Comparison of ENCODE assay signal across 23 cellular contexts in genomic region chr9:134962065-134962997, GRCh38. TPM values are rescaled to one million over a fixed set of nuclear protein-coding genes. Genes with fewer than 3 reads are reported as not detected.
DNase-seq lines count a peak whose midpoint lies in the region; ATAC-seq, FAIRE-seq and TF ChIP-seq lines count a peak whose summit lies in the region.
"Had no signal": no experiment of that assay in that cellular context is flagged by ENCODE, and none has a peak within 500 bp of the region (broad histone marks: within the 10 kb centered on the region; RNA-seq: fewer than 3 reads in every experiment).

No MANE protein-coding gene starts in this region.

- H3K27ac ChIP-seq in right lobe of liver: no peak overlapping the region
- no peak overlapping the region for H3K27ac ChIP-seq in HepG2 (ENCODE audit: extremely low read length, insufficient read depth, low read length)
- H3K27ac ChIP-seq: heart left ventricle had no signal

- no peak overlapping the region for H3K4me3 ChIP-seq in right lobe of liver
- no peak overlapping the region for H3K4me3 ChIP-seq in HepG2 (replicated peaks in 1 of 3; ENCODE audit: insufficient read depth in 1 of 3, low read depth in 2 of 3, low read length in 3 of 3)
- H3K4me3 ChIP-seq in choroid plexus epithelial cell (ENCODE audit: low read depth, low read length): no peak overlapping the region
- H3K4me3 ChIP-seq: heart left ventricle had no signal

- 0 out of 2 replicates have a peak, but pooled peaks cover 4% of the 10 kb centered on the region for H4K20me1 ChIP-seq in HepG2 (ENCODE audit: insufficient read depth, low read length)

- no peak for TF ChIP-seq CTCF in right lobe of liver (IDR thresholded peaks at IDR 0.05)
- TF ChIP-seq CTCF in HepG2 (CRISPR knock-in tag; IDR thresholded peaks at IDR 0.05): no peak
- no peak for TF ChIP-seq CTCF in choroid plexus epithelial cell (conservative IDR thresholded peaks at IDR 0.05; ENCODE audit: low read depth, low read length)
- TF ChIP-seq CTCF in neural crest cell (conservative IDR thresholded peaks at IDR 0.05): peak; percentile 13
- no peak for TF ChIP-seq CTCF in Calu3 (IDR thresholded peaks at IDR 0.05; ENCODE audit: unreplicated experiment)

- no peak overlapping the region for H3K4me2 ChIP-seq in HepG2 (ENCODE audit: low read depth, low read length)

- intact Hi-C loops in right lobe of liver (cut with DNase I) (no loop called here), HepG2 (cut with micrococcal nuclease; ENCODE audit: unreplicated experiment) (no loop called here), Calu3 (cut with micrococcal nuclease; ENCODE audit: unreplicated experiment) (no loop called here)

- no TSS peak for BruUV-seq in HepG2 (replicated peaks; lab: Mats Ljungman, UMichigan)
- BruUV-seq in Calu3 (replicated peaks; lab: Mats Ljungman, UMichigan): no TSS peak

- no peaks in the 10 kb centered on the region for H3K9me3 ChIP-seq in right lobe of liver
- H3K9me3 ChIP-seq in HepG2 (ENCODE audit: low read length): no peaks in the 10 kb centered on the region

- H3K36me3 Mint-ChIP-seq in neural crest cell (ENCODE audit: low read depth) (no peaks in the 10 kb centered on the region), Calu3 (ENCODE audit: insufficient read depth, unreplicated experiment) (no peaks in the 10 kb centered on the region)
- H3K36me3 Mint-ChIP-seq in stimulated activated memory B cell treated with anti-CD40 and anti-IgM and Interleukin-4, amounts not matched to agents 10 μg/mL and 1 μg/mL and 100 μg/mL, for 72 hours: no peaks in the 10 kb centered on the region
- H3K36me3 Mint-ChIP-seq: activated naive CD4-positive, alpha-beta T cell treated with anti-CD3 and anti-CD28 coated beads, Interleukin-2, amount 50 U/mL, for 24 hours had no signal

- no peak overlapping the region for H2AFZ ChIP-seq in HepG2 (ENCODE audit: low read length)

- ATAC-seq in right lobe of liver: peak in 2 of 4 donors; percentile 30 to 84
- ATAC-seq in HepG2: no peak
- ATAC-seq in stimulated activated memory B cell treated with anti-CD40 and anti-IgM and Interleukin-4, amounts not matched to agents 10 μg/mL and 1 μg/mL and 100 μg/mL, for 72 hours: no peak
- ATAC-seq: effector memory CD8-positive, alpha-beta T cell; stimulated activated naive CD8-positive, alpha-beta T cell treated with anti-CD3 and anti-CD28 coated beads, Interleukin-15, Interleukin-2, amounts not matched to agents 100 U/mL and 50 U/mL, for 24 hours had no signal

- no peak for FAIRE-seq in HepG2 (lab: Jason Lieb, UNC)
- FAIRE-seq: astrocyte, islet of Langerhans had no signal

- POLR2A ChIA-PET in HepG2 (lab: Yijun Ruan, JAX): no interaction called here

- CTCF ChIA-PET in HepG2 (lab: Yijun Ruan, JAX; ENCODE audit: low intra/inter-chr PET ratio, low total read pairs) (no interaction called here), Calu3 (lab: Charles Lee) (no interaction called here)

- in situ Hi-C loops in HepG2 (cut with HindIII; ENCODE audit: extremely low pct_ligation_motif_present, low pct_unique_long_range_greater_than_20kb): no loop called here

- DNase-seq in right lobe of liver (peak in 2 of 3 donors; percentile 25 to 38), HepG2 (ENCODE audit: low spot score) (no peak), choroid plexus epithelial cell (ENCODE audit: low read depth) (peak; percentile 14), neural crest cell (ENCODE audit: low read depth, low spot score) (no peak), SK-N-DZ (ENCODE audit: low spot score) (no peak), 8988T (no peak), Calu3 (no peak)
- DNase-seq: activated CD4-positive, alpha-beta T cell treated with anti-CD3 and anti-CD28 coated beads for 4 hours; effector memory CD8-positive, alpha-beta T cell; mesendoderm; NCI-H526 treated with DMSO at 0.1 percent for 48 hours; nephron progenitor cell; retina; stimulated activated naive CD8-positive, alpha-beta T cell treated with anti-CD3 and anti-CD28 coated beads, Interleukin-15, Interleukin-2, amounts not matched to agents 100 U/mL and 50 U/mL, for 24 hours; T-helper 9 cell had no signal

- H3K4me1 ChIP-seq in right lobe of liver: no peaks in the 10 kb centered on the region
- no peaks in the 10 kb centered on the region for H3K4me1 ChIP-seq in HepG2 (ENCODE audit: insufficient read depth, low read length)

- no peaks in the 10 kb centered on the region for H3K27me3 ChIP-seq in right lobe of liver
- H3K27me3 ChIP-seq in HepG2 (ENCODE audit: control insufficient read depth in 1 of 2, insufficient read depth in 2 of 2, low read length in 2 of 2): peaks cover 9 to 44% of the 10 kb centered on the region in 2 experiments; a peak in 4 of 5 replicates

- H3K4me1 Mint-ChIP-seq in neural crest cell (peaks cover 1% of the 10 kb centered on the region), Calu3 (ENCODE audit: low read depth, unreplicated experiment) (no peaks in the 10 kb centered on the region)
- H3K4me1 Mint-ChIP-seq in stimulated activated memory B cell treated with anti-CD40 and anti-IgM and Interleukin-4, amounts not matched to agents 10 μg/mL and 1 μg/mL and 100 μg/mL, for 72 hours: no peaks in the 10 kb centered on the region
- H3K4me1 Mint-ChIP-seq: activated naive CD4-positive, alpha-beta T cell treated with anti-CD3 and anti-CD28 coated beads, Interleukin-2, amount 50 U/mL, for 24 hours had no signal

- H3K36me3 ChIP-seq in right lobe of liver (no peaks in the 10 kb centered on the region), HepG2 (replicated peaks in 1 of 2; ENCODE audit: control insufficient read depth in 1 of 2, insufficient read depth in 2 of 2, low read length in 2 of 2) (no peaks in the 10 kb centered on the region)
- H3K36me3 ChIP-seq: heart left ventricle had no signal

- TF ChIP-seq EP300 in HepG2 (IDR thresholded peaks at IDR 0.05; ENCODE audit: low read depth in 2 of 2, low read length in 2 of 2) (no peak), HepG2 (CRISPR knock-in tag; IDR thresholded peaks at IDR 0.05; ENCODE audit: borderline replicate concordance) (no peak)

- no peaks in the 10 kb centered on the region for H3K27me3 Mint-ChIP-seq in neural crest cell (ENCODE audit: low read depth)
- H3K27me3 Mint-ChIP-seq in stimulated activated memory B cell treated with anti-CD40 and anti-IgM and Interleukin-4, amounts not matched to agents 10 μg/mL and 1 μg/mL and 100 μg/mL, for 72 hours: peaks cover 46% of the 10 kb centered on the region
- no peaks in the 10 kb centered on the region for H3K27me3 Mint-ChIP-seq in Calu3 (ENCODE audit: unreplicated experiment)

- no peak overlapping the region for H3K9ac ChIP-seq in HepG2 (ENCODE audit: insufficient read depth, low read depth, low read length)

- H3K27ac Mint-ChIP-seq in neural crest cell (ENCODE audit: unreplicated experiment): peak overlapping the region; percentile 58
- no peak overlapping the region for H3K27ac Mint-ChIP-seq in stimulated activated memory B cell treated with anti-CD40 and anti-IgM and Interleukin-4, amounts not matched to agents 10 μg/mL and 1 μg/mL and 100 μg/mL, for 72 hours
- no peak overlapping the region for H3K27ac Mint-ChIP-seq in Calu3 (ENCODE audit: unreplicated experiment)
- H3K27ac Mint-ChIP-seq: activated naive CD4-positive, alpha-beta T cell treated with anti-CD3 and anti-CD28 coated beads, Interleukin-2, amount 50 U/mL, for 24 hours; effector memory CD8-positive, alpha-beta T cell; nephron progenitor cell had no signal

- TF ChIP-seq POLR2A in right lobe of liver (IDR thresholded peaks at IDR 0.05) (no peak), HepG2 (IDR thresholded peaks at IDR 0.05; ENCODE audit: insufficient read depth in 1 of 2, low read depth in 2 of 2, low read length in 2 of 2) (no peak)

- H3K79me2 ChIP-seq in HepG2 (ENCODE audit: insufficient read depth, low read length): no peaks in the 10 kb centered on the region

- 54% methylated on average over 12 of the region's 16 CpGs for WGBS in right lobe of liver (ENCODE audit: insufficient coverage, low coverage, low lambda C conversion rate, missing lambda C conversion rate)
- WGBS in HepG2 (ENCODE audit: low lambda C conversion rate): 40% methylated on average over 14 of the region's 16 CpGs

- H3K4me3 Mint-ChIP-seq in neural crest cell (no peak overlapping the region), Calu3 (ENCODE audit: low read depth, unreplicated experiment) (no peak overlapping the region)
- H3K4me3 Mint-ChIP-seq in stimulated activated memory B cell treated with anti-CD40 and anti-IgM and Interleukin-4, amounts not matched to agents 10 μg/mL and 1 μg/mL and 100 μg/mL, for 72 hours: no peak overlapping the region
- H3K4me3 Mint-ChIP-seq: activated naive CD4-positive, alpha-beta T cell treated with anti-CD3 and anti-CD28 coated beads, Interleukin-2, amount 50 U/mL, for 24 hours; effector memory CD8-positive, alpha-beta T cell; nephron progenitor cell had no signal

- no peak for TF ChIP-seq RAD21 in HepG2 (CRISPR knock-in tag; IDR thresholded peaks at IDR 0.05)

- H3K9me3 Mint-ChIP-seq in neural crest cell: no peaks in the 10 kb centered on the region
- H3K9me3 Mint-ChIP-seq in stimulated activated memory B cell treated with anti-CD40 and anti-IgM and Interleukin-4, amounts not matched to agents 10 μg/mL and 1 μg/mL and 100 μg/mL, for 72 hours: peaks cover 2% of the 10 kb centered on the region
- peaks cover 2% of the 10 kb centered on the region for H3K9me3 Mint-ChIP-seq in Calu3 (ENCODE audit: low read depth, unreplicated experiment)
- H3K9me3 Mint-ChIP-seq: activated naive CD4-positive, alpha-beta T cell treated with anti-CD3 and anti-CD28 coated beads, Interleukin-2, amount 50 U/mL, for 24 hours; effector memory CD8-positive, alpha-beta T cell; nephron progenitor cell had no signal

RNA-seq across cellular contexts. Expression of gene FCN1, which starts 44.6 kb away (rescaled TPM):
- total RNA-seq in right lobe of liver (1 to 10 TPM in 5 of 6 experiments, under 1 TPM in 1; 0.68 to 5.3 (median 1.7) TPM), HepG2 (2016; rRNA removed; fragmentation: Illumina TruSeq; extraction: Trizol) (not detected in 2 replicates), neural crest cell (not detected in 2 replicates), Calu3 (2022) (not detected in 2 replicates)
- not detected in 2 replicates for total RNA-seq in HepG2 (2016; cell fraction: cytosol; rRNA removed; fragmentation: Illumina TruSeq; extraction: Trizol; ENCODE audit: low read depth)
- not detected in 2 replicates for total RNA-seq in HepG2 (2016; cell fraction: insoluble cytoplasmic fraction; rRNA removed; fragmentation: Illumina TruSeq; extraction: Trizol)
- not detected in 2 replicates for total RNA-seq in HepG2 (2016; cell fraction: membrane; rRNA removed; fragmentation: Illumina TruSeq; extraction: Trizol)
- total RNA-seq in HepG2 (2016; cell fraction: nucleus; rRNA removed; fragmentation: Illumina TruSeq; extraction: Trizol): not detected in 2 replicates
- not detected in 2 replicates for polyA plus RNA-seq in HepG2 (2011; rRNA removed)
- polyA plus RNA-seq in HepG2 (2011; cell fraction: cytosol; rRNA removed): not detected in 2 replicates
- not detected in 2 replicates for polyA plus RNA-seq in HepG2 (2011; cell fraction: nucleus; rRNA removed)
- not detected in 2 replicates for polyA plus RNA-seq in HepG2 (2012)
- not detected in 2 replicates for polyA plus RNA-seq in HepG2 (2016; cell fraction: cytosol; fragmentation: Illumina TruSeq; extraction: Trizol; ENCODE audit: low read depth)
- not detected in 2 replicates for polyA plus RNA-seq in HepG2 (2016; cell fraction: insoluble cytoplasmic fraction; fragmentation: Illumina TruSeq; extraction: Trizol; ENCODE audit: low read depth)
- not detected in 2 replicates for polyA plus RNA-seq in HepG2 (2016; cell fraction: membrane; fragmentation: Illumina TruSeq; extraction: Trizol; ENCODE audit: low read depth)
- polyA plus RNA-seq in HepG2 (2016; cell fraction: nucleus; fragmentation: Illumina TruSeq; extraction: Trizol; ENCODE audit: insufficient read depth, low read depth): not detected in 2 replicates
- not detected in 2 replicates for polyA minus RNA-seq in HepG2 (2011; rRNA and poly(A)+ RNA removed; ENCODE audit: low replicate concordance)
- polyA minus RNA-seq in HepG2 (2011; cell fraction: cytosol; rRNA and poly(A)+ RNA removed): not detected in 2 replicates
- polyA minus RNA-seq in HepG2 (2011; cell fraction: nucleus; rRNA and poly(A)+ RNA removed): not detected in 2 replicates
- polyA plus RNA-seq in SK-N-DZ (2014; cell fraction: cytosol; rRNA removed): not detected in 2 replicates
- polyA plus RNA-seq in SK-N-DZ (2014; cell fraction: nucleus; rRNA removed): not detected in 2 replicates
- total RNA-seq: astrocyte, HT1080, LHCN-M2, SK-MEL-5 had no signal

Comparison
In these comparisons a context has a peak if more than half of its experiments do, and no peak if none do; other contexts are left out.
1. DNase-seq: peak in right lobe of liver (2 of 3) and choroid plexus epithelial cell (single experiment); none in HepG2 (single experiment), neural crest cell (single experiment), SK-N-DZ (single experiment), 8988T (single experiment) and Calu3 (single experiment).